In genomic region chr16:31215287-31216115, GRCh38 we compare ENCODE assay signal across 8 cellular contexts. TPM values are rescaled to one million over a fixed set of nuclear protein-coding genes. Genes with fewer than 3 reads are reported as not detected.
A peak's percentile ranks its signal among the peaks of the same experiment; 100 is the strongest.
DNase-seq lines count a peak whose midpoint lies in the region; ATAC-seq and TF ChIP-seq lines count a peak whose summit lies in the region.

No MANE protein-coding gene starts in this region.

- H3K4me1 ChIP-seq in right cardiac atrium (ENCODE audit: control insufficient read depth, insufficient read depth, low read length), result peaks cover 5% of the 10 kb centered on the region
- H3K4me1 ChIP-seq in rectal smooth muscle tissue (ENCODE audit: control insufficient read depth, insufficient read depth, low read length), result peaks cover 10% of the 10 kb centered on the region

- H3K4me3 Mint-ChIP-seq in Calu3 (ENCODE audit: low read depth, unreplicated experiment), result peak overlapping the region; percentile 68
- peak overlapping the region; percentile 72 for H3K4me3 Mint-ChIP-seq in activated naive CD8-positive, alpha-beta T cell treated with anti-CD3 and anti-CD28 coated beads, Interleukin-2, amount 10 ng/mL, durations not matched to agents 7 days and 5 days

- peaks cover 5% of the 10 kb centered on the region for H3K36me3 Mint-ChIP-seq in Calu3 (ENCODE audit: insufficient read depth, unreplicated experiment)
- no peaks in the 10 kb centered on the region for H3K36me3 Mint-ChIP-seq in activated naive CD8-positive, alpha-beta T cell treated with anti-CD3 and anti-CD28 coated beads, Interleukin-2, amount 10 ng/mL, durations not matched to agents 7 days and 5 days

- no peaks in the 10 kb centered on the region for H3K9me3 Mint-ChIP-seq in Calu3 (ENCODE audit: low read depth, unreplicated experiment)
- H3K9me3 Mint-ChIP-seq in activated naive CD8-positive, alpha-beta T cell treated with anti-CD3 and anti-CD28 coated beads, Interleukin-2, amount 10 ng/mL, durations not matched to agents 7 days and 5 days, result no peaks in the 10 kb centered on the region

- CTCF ChIA-PET in Calu3 (lab: Charles Lee), result no interaction called here

- H3K9ac ChIP-seq in rectal smooth muscle tissue (ENCODE audit: low read length), result no peak overlapping the region

- under 1% methylated on average over 61 of the region's 61 CpGs for WGBS in right cardiac atrium

- DNase-seq in Calu3 (peak; percentile 66), LHCN-M2 (ENCODE audit: low read depth) (peak; percentile 83), right cardiac atrium (peak; percentile 65 to 81 (median 81)), inferior parietal cortex (ENCODE audit: extremely low spot score) (no peak)
- no peak for DNase-seq in activated naive CD8-positive, alpha-beta T cell treated with anti-CD3 and anti-CD28 coated beads, Interleukin-2, amount 10 ng/mL, durations not matched to agents 7 days and 5 days

- BruUV-seq in Calu3 (replicated peaks; lab: Mats Ljungman, UMichigan), result no TSS peak

- H3K27ac ChIP-seq in right cardiac atrium (ENCODE audit: low read length) (no peak overlapping the region), rectal smooth muscle tissue (ENCODE audit: low read depth, low read length) (no peak overlapping the region)

- H3K27me3 ChIP-seq in right cardiac atrium (ENCODE audit: control insufficient read depth, insufficient read depth), result no peaks in the 10 kb centered on the region
- H3K27me3 ChIP-seq in rectal smooth muscle tissue (ENCODE audit: control insufficient read depth, insufficient read depth, low read length), result peaks cover 19% of the 10 kb centered on the region

- peaks cover 91% of the 10 kb centered on the region for H3K27me3 Mint-ChIP-seq in Calu3 (ENCODE audit: unreplicated experiment)
- peaks cover 49% of the 10 kb centered on the region for H3K27me3 Mint-ChIP-seq in activated naive CD8-positive, alpha-beta T cell treated with anti-CD3 and anti-CD28 coated beads, Interleukin-2, amount 10 ng/mL, durations not matched to agents 7 days and 5 days

- ATAC-seq in activated naive CD8-positive, alpha-beta T cell treated with anti-CD3 and anti-CD28 coated beads, Interleukin-2, amount 10 ng/mL, durations not matched to agents 7 days and 5 days (ENCODE audit: low read depth), result peak; percentile 51
- ATAC-seq in right cardiac atrium, result peak; percentile 90 to 92
- no peak for ATAC-seq in HG02970 (IDR thresholded peaks at IDR 0.05; ENCODE audit: low FRiP score, unreplicated experiment)
- no peak for ATAC-seq in GM19324 (IDR thresholded peaks at IDR 0.05; ENCODE audit: low FRiP score, unreplicated experiment)

- no peaks in the 10 kb centered on the region for H3K36me3 ChIP-seq in rectal smooth muscle tissue (ENCODE audit: control insufficient read depth, insufficient read depth, low read length)

- no peaks in the 10 kb centered on the region for H3K9me3 ChIP-seq in right cardiac atrium (ENCODE audit: control insufficient read depth, low read length)

- no peak overlapping the region for H3K27ac Mint-ChIP-seq in Calu3 (ENCODE audit: unreplicated experiment)
- peak overlapping the region; percentile 13 for H3K27ac Mint-ChIP-seq in activated naive CD8-positive, alpha-beta T cell treated with anti-CD3 and anti-CD28 coated beads, Interleukin-2, amount 10 ng/mL, durations not matched to agents 7 days and 5 days

- POLR2A ChIA-PET in activated naive CD8-positive, alpha-beta T cell treated with anti-CD3 and anti-CD28 coated beads, Interleukin-2, amount 10 ng/mL, durations not matched to agents 7 days and 5 days (lab: Charles Lee), result interaction anchor here (0.6 to 5.1 kb wide), 4 partner anchors 10 to 38 kb away, joined by 3 to 37 read pairs (median 4); partner anchors contain the start of gene PYCARD

- intact Hi-C loops in Calu3 (cut with micrococcal nuclease; ENCODE audit: unreplicated experiment), result loop anchor here (5.0 kb wide), 1 partner anchor 52 kb away; no protein-coding TSS in a partner anchor
- intact Hi-C loops in right cardiac atrium (cut with DNase I), result no loop called here

- H3K4me3 ChIP-seq in right cardiac atrium (ENCODE audit: low read length), result peak overlapping the region; percentile 14
- H3K4me3 ChIP-seq in rectal smooth muscle tissue (ENCODE audit: low read length), result peak overlapping the region; percentile 51

- no peak for TF ChIP-seq CTCF in Calu3 (IDR thresholded peaks at IDR 0.05; ENCODE audit: unreplicated experiment)

- H3K4me1 Mint-ChIP-seq in Calu3 (ENCODE audit: low read depth, unreplicated experiment), result peaks cover 9% of the 10 kb centered on the region
- peaks cover 13% of the 10 kb centered on the region for H3K4me1 Mint-ChIP-seq in activated naive CD8-positive, alpha-beta T cell treated with anti-CD3 and anti-CD28 coated beads, Interleukin-2, amount 10 ng/mL, durations not matched to agents 7 days and 5 days

RNA-seq across cellular contexts. Expression of gene PYDC1, which starts 1.4 kb away (rescaled TPM):
- not detected in 2 replicates for total RNA-seq in Calu3 (2022)
- not detected in 2 replicates for total RNA-seq in LHCN-M2 (2014; rRNA removed)
- 0.24 TPM for polyA plus RNA-seq in LHCN-M2 (2012)
- total RNA-seq in activated naive CD8-positive, alpha-beta T cell treated with anti-CD3 and anti-CD28 coated beads, Interleukin-2, amount 10 ng/mL, durations not matched to agents 7 days and 5 days, result not detected
- total RNA-seq in right cardiac atrium, result not detected
- polyA plus RNA-seq in right cardiac atrium, result 0.23 TPM

RNA-seq across cellular contexts. Expression of gene TRIM72, which starts 1.6 kb away (rescaled TPM):
- total RNA-seq in Calu3 (2022) (not detected in 2 replicates), LHCN-M2 (2014; rRNA removed) (52.4 and 56.5 TPM in 2 replicates), right cardiac atrium (under 1 TPM in 3 of 4 donors, not detected in 1; 0.03 to 0.31 (median 0.14) TPM)
- 40.4 TPM for polyA plus RNA-seq in LHCN-M2 (2012)
- total RNA-seq in activated naive CD8-positive, alpha-beta T cell treated with anti-CD3 and anti-CD28 coated beads, Interleukin-2, amount 10 ng/mL, durations not matched to agents 7 days and 5 days, result not detected
- polyA plus RNA-seq in right cardiac atrium, result 0.11 TPM

RNA-seq across cellular contexts. Expression of gene PYCARD, which starts 12.9 kb away (rescaled TPM):
- 24.3 and 30.9 TPM in 2 replicates for total RNA-seq in Calu3 (2022)
- 7.7 and 10.8 TPM in 2 replicates for total RNA-seq in LHCN-M2 (2014; rRNA removed)
- 17.0 TPM for polyA plus RNA-seq in LHCN-M2 (2012)
- total RNA-seq in activated naive CD8-positive, alpha-beta T cell treated with anti-CD3 and anti-CD28 coated beads, Interleukin-2, amount 10 ng/mL, durations not matched to agents 7 days and 5 days, result 10 to 100 TPM; 82.3 to 87.0 TPM
- total RNA-seq in right cardiac atrium, result 10 to 100 TPM in 1 of 4 donors, 1 to 10 TPM in 3; 6.6 to 13.2 (median 8.2) TPM
- 8.0 TPM for polyA plus RNA-seq in right cardiac atrium

RNA-seq across cellular contexts. Expression of gene FUS, which starts 35.6 kb away (rescaled TPM):
- total RNA-seq in Calu3 (2022) (550 and 629 TPM in 2 replicates), LHCN-M2 (2014; rRNA removed) (42.3 and 58.2 TPM in 2 replicates), right cardiac atrium (100 to 1,000 TPM; 112 to 172 (median 138) TPM)
- 552 TPM for polyA plus RNA-seq in LHCN-M2 (2012)
- total RNA-seq in activated naive CD8-positive, alpha-beta T cell treated with anti-CD3 and anti-CD28 coated beads, Interleukin-2, amount 10 ng/mL, durations not matched to agents 7 days and 5 days, result 100 to 1,000 TPM; 540 to 618 TPM
- 153 TPM for polyA plus RNA-seq in right cardiac atrium

RNA-seq across cellular contexts. Expression of gene ITGAM, which starts 44.3 kb away (rescaled TPM):
- 2.1 and 3.1 TPM in 2 replicates for total RNA-seq in Calu3 (2022)
- total RNA-seq in LHCN-M2 (2014; rRNA removed), result 0.11 TPM in 1 of 2 replicates, not detected in the other
- 0.04 TPM for polyA plus RNA-seq in LHCN-M2 (2012)
- total RNA-seq in activated naive CD8-positive, alpha-beta T cell treated with anti-CD3 and anti-CD28 coated beads, Interleukin-2, amount 10 ng/mL, durations not matched to agents 7 days and 5 days, result 1 to 10 TPM; 8.3 to 8.9 TPM
- 10 to 100 TPM in 2 of 4 donors, 1 to 10 TPM in 2; 7.6 to 13.8 (median 11.0) TPM for total RNA-seq in right cardiac atrium
- polyA plus RNA-seq in right cardiac atrium, result 3.7 TPM

Comparison
In these comparisons a context has a peak if more than half of its experiments do, and no peak if none do; other contexts are left out.
1. DNase-seq: peak in Calu3 (single experiment), LHCN-M2 (single experiment) and right cardiac atrium (3 of 3); none in activated naive CD8-positive, alpha-beta T cell treated with anti-CD3 and anti-CD28 coated beads, Interleukin-2, amount 10 ng/mL, durations not matched to agents 7 days and 5 days (single experiment) and inferior parietal cortex (single experiment).
2. ATAC-seq: peak in activated naive CD8-positive, alpha-beta T cell treated with anti-CD3 and anti-CD28 coated beads, Interleukin-2, amount 10 ng/mL, durations not matched to agents 7 days and 5 days (single experiment) and right cardiac atrium (2 of 2); none in HG02970 (single experiment) and GM19324 (single experiment).
3. RNA of gene TRIM72, which starts 1.6 kb away (total RNA-seq): 52.4 to 56.5 TPM in LHCN-M2; 0.03 to 0.31 TPM in right cardiac atrium, not detected in Calu3 and not detected in activated naive CD8-positive, alpha-beta T cell treated with anti-CD3 and anti-CD28 coated beads, Interleukin-2, amount 10 ng/mL, durations not matched to agents 7 days and 5 days; every median in the first group is over 10 times any median in the second.